Comparison of ENCODE assay signal across 8 cellular contexts in genomic region chr5:147188200-147189108, GRCh38. TPM values are rescaled to one million over a fixed set of nuclear protein-coding genes. Genes with fewer than 3 reads are reported as not detected.
DNase-seq lines count a peak whose midpoint lies in the region; ATAC-seq and TF ChIP-seq lines count a peak whose summit lies in the region.

No MANE protein-coding gene starts in this region.

- H3K4me1 Mint-ChIP-seq in activated CD4-positive, alpha-beta T cell treated with anti-CD3 and anti-CD28 coated beads, Interleukin-2, amount 10 ng/mL, durations not matched to agents 24 days and 14 days: peaks cover 4% of the 10 kb centered on the region
- H3K4me1 Mint-ChIP-seq in naive thymus-derived CD8-positive, alpha-beta T cell: peaks cover 0 to 6% (median 4%) of the 10 kb centered on the region in 4 donors

- ATAC-seq in GM18907 (IDR thresholded peaks at IDR 0.05; ENCODE audit: unreplicated experiment) (peak; percentile 91), HG03139 (IDR thresholded peaks at IDR 0.05; ENCODE audit: unreplicated experiment) (peak; percentile 67)
- peak; percentile 49 to 63 for ATAC-seq in naive thymus-derived CD8-positive, alpha-beta T cell

- POLR2A ChIA-PET in naive thymus-derived CD8-positive, alpha-beta T cell (lab: Charles Lee): no interaction called here

- TF ChIP-seq POLR2A in erythroblast (IDR thresholded peaks at IDR 0.05; ENCODE audit: low read length): no peak

- no peak overlapping the region for H3K4me3 Mint-ChIP-seq in activated CD4-positive, alpha-beta T cell treated with anti-CD3 and anti-CD28 coated beads, Interleukin-2, amount 10 ng/mL, durations not matched to agents 24 days and 14 days
- H3K4me3 Mint-ChIP-seq in naive thymus-derived CD8-positive, alpha-beta T cell: peak overlapping the region in 2 of 10 donors; percentile 9 to 13

- H3K9me3 Mint-ChIP-seq in activated CD4-positive, alpha-beta T cell treated with anti-CD3 and anti-CD28 coated beads, Interleukin-2, amount 10 ng/mL, durations not matched to agents 24 days and 14 days: no peaks in the 10 kb centered on the region
- H3K9me3 Mint-ChIP-seq in naive thymus-derived CD8-positive, alpha-beta T cell: no peaks in the 10 kb centered on the region

- H3K27ac Mint-ChIP-seq in activated CD4-positive, alpha-beta T cell treated with anti-CD3 and anti-CD28 coated beads, Interleukin-2, amount 10 ng/mL, durations not matched to agents 24 days and 14 days: no peak overlapping the region
- no peak overlapping the region for H3K27ac Mint-ChIP-seq in naive thymus-derived CD8-positive, alpha-beta T cell

- intact Hi-C loops in activated CD4-positive, alpha-beta T cell treated with anti-CD3 and anti-CD28 coated beads, Interleukin-2, amount 10 ng/mL, durations not matched to agents 24 days and 14 days (cut with micrococcal nuclease): loop anchor here (2.0 to 10.0 kb wide), 3 partner anchors 94 to 656 kb away; no protein-coding TSS in a partner anchor

- DNase-seq in COLO668 (lab: John Stamatoyannopoulos, UW; ENCODE audit: unreplicated experiment) (peak; percentile 54), NCI-H2196 treated with DMSO at 0.1 percent for 48 hours (lab: John Stamatoyannopoulos, UW; ENCODE audit: unreplicated experiment) (peak; percentile 72), erythroblast (lab: John Stamatoyannopoulos, UW) (peak; percentile 53 to 73), ureter (ENCODE audit: low spot score) (peak; percentile 64)
- DNase-seq in activated CD4-positive, alpha-beta T cell treated with anti-CD3 and anti-CD28 coated beads, Interleukin-2, amount 10 ng/mL, durations not matched to agents 24 days and 14 days: peak; percentile 85
- DNase-seq in naive thymus-derived CD8-positive, alpha-beta T cell: peak; percentile 0 to 70 (median 45)

- H3K36me3 Mint-ChIP-seq in activated CD4-positive, alpha-beta T cell treated with anti-CD3 and anti-CD28 coated beads, Interleukin-2, amount 10 ng/mL, durations not matched to agents 24 days and 14 days (ENCODE audit: low read depth): no peaks in the 10 kb centered on the region
- no peaks in the 10 kb centered on the region for H3K36me3 Mint-ChIP-seq in naive thymus-derived CD8-positive, alpha-beta T cell

- H3K27me3 Mint-ChIP-seq in activated CD4-positive, alpha-beta T cell treated with anti-CD3 and anti-CD28 coated beads, Interleukin-2, amount 10 ng/mL, durations not matched to agents 24 days and 14 days: peaks cover 1% of the 10 kb centered on the region
- peaks cover 3 to 18% (median 13%) of the 10 kb centered on the region in 5 donors for H3K27me3 Mint-ChIP-seq in naive thymus-derived CD8-positive, alpha-beta T cell

RNA-seq across cellular contexts. Expression of gene STK32A, which starts 46.4 kb away (rescaled TPM):
- total RNA-seq in activated CD4-positive, alpha-beta T cell treated with anti-CD3 and anti-CD28 coated beads, Interleukin-2, amount 10 ng/mL, durations not matched to agents 24 days and 14 days: not detected in 2 replicates
- not detected for total RNA-seq in naive thymus-derived CD8-positive, alpha-beta T cell
- not detected for polyA plus RNA-seq in naive thymus-derived CD8-positive, alpha-beta T cell
- 9.7 TPM for total RNA-seq in ureter

Comparison
In these comparisons a context has a peak if more than half of its experiments do, and no peak if none do; other contexts are left out.
1. Peak in every context shown above with its lines: DNase-seq and ATAC-seq.
2. RNA of gene STK32A, which starts 46.4 kb away (total RNA-seq): 9.7 TPM in ureter (single experiment); not detected in activated CD4-positive, alpha-beta T cell treated with anti-CD3 and anti-CD28 coated beads, Interleukin-2, amount 10 ng/mL, durations not matched to agents 24 days and 14 days and not detected in naive thymus-derived CD8-positive, alpha-beta T cell; every median in the first group is over 10 times any median in the second.